ENCODE assay signal across 9 cellular contexts in the genomic region with DNA sequence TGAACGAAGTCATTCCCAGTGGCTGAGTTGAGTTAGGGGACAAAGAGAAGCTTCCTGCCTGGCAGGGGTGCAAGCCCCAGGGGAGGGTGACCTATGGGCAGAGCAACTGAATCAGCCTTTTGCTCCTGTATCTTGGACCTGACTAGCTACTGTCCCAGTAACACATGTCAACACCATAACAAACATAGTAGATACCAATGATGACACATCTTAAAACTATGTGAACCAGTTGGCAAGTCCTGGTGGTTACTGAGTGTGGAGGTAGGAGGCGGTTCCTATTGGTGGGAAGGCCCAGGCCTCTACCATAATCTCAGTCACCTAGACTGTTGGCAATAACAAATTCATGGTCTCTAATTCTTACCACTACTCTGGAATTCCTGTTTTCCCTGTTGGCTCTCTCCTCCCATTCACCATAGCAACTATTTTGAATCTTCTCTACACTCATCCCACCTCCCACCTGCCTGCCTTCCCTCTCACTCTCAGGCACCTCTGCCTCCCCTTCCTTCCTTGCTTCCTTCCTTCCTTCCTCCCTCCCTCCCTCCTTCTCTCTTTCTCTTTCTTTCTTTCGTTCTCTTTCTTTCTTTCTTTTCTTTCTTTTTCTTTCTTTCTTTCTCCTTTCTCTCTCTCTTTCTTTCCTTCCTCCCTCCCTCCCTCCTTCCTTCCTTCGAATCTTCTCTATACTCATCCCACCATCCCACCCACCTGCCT. TPM values are rescaled to one million over a fixed set of nuclear protein-coding genes. Genes with fewer than 3 reads are reported as not detected.
A peak's percentile ranks its signal among the peaks of the same experiment; 100 is the strongest.
DNase-seq lines count a peak whose midpoint lies in the region; ATAC-seq, FAIRE-seq and TF ChIP-seq lines count a peak whose summit lies in the region.
"Had no signal": no experiment of that assay in that cellular context is flagged by ENCODE, and none has a peak within 500 bp of the region (broad histone marks: within the 10 kb centered on the region; RNA-seq: fewer than 3 reads in every experiment).

No MANE protein-coding gene starts in this region.

- H3K4me1 Mint-ChIP-seq in activated T-helper 17 cell treated with anti-CD3 and anti-CD28 coated beads, Interleukin-2, amount 50 U/mL, for 72 hours, result peaks cover 38% of the 10 kb centered on the region
- H3K4me1 Mint-ChIP-seq: mesothelial cell of epicardium had no signal

- no peak for TF ChIP-seq EP300 in stomach (IDR thresholded peaks at IDR 0.05)

- no peak for FAIRE-seq in GM12892 (lab: Jason Lieb, UNC)

- DNase-seq in ACHN (peak; percentile 100), HCEC 1CT (peak; percentile 87), hepatic stellate cell (ENCODE audit: low spot score) (peak; percentile 71), NCI-H2081 (lab: John Stamatoyannopoulos, UW) (no peak), stomach (no peak), superior temporal gyrus (ENCODE audit: extremely low spot score) (no peak), GM12892 (ENCODE audit: insufficient read length) (no peak)

- H3K36me3 ChIP-seq in stomach, result no peaks in the 10 kb centered on the region

- TF ChIP-seq POLR2A in stomach (IDR thresholded peaks at IDR 0.05), result no peak
- no peak for TF ChIP-seq POLR2A in GM12892 (IDR thresholded peaks at IDR 0.05; ENCODE audit: low read depth, low read length)

- H3K9me3 Mint-ChIP-seq in activated T-helper 17 cell treated with anti-CD3 and anti-CD28 coated beads, Interleukin-2, amount 50 U/mL, for 72 hours, result peaks cover 6% of the 10 kb centered on the region

- no peaks in the 10 kb centered on the region for H3K27me3 Mint-ChIP-seq in activated T-helper 17 cell treated with anti-CD3 and anti-CD28 coated beads, Interleukin-2, amount 50 U/mL, for 72 hours

- ATAC-seq in activated T-helper 17 cell treated with anti-CD3 and anti-CD28 coated beads, Interleukin-2, amount 50 U/mL, for 72 hours (replicated peaks), result peak; percentile 84

- H3K36me3 Mint-ChIP-seq in activated T-helper 17 cell treated with anti-CD3 and anti-CD28 coated beads, Interleukin-2, amount 50 U/mL, for 72 hours (ENCODE audit: low read depth), result no peaks in the 10 kb centered on the region
- H3K36me3 Mint-ChIP-seq: mesothelial cell of epicardium had no signal

- H3K4me3 ChIP-seq in stomach, result no peak overlapping the region

- TF ChIP-seq CTCF in stomach (IDR thresholded peaks at IDR 0.05), result no peak

- no peaks in the 10 kb centered on the region for H3K9me3 ChIP-seq in stomach

- peaks cover 0 to 26% (median 13%) of the 10 kb centered on the region in 4 donors for H3K4me1 ChIP-seq in stomach

- peak overlapping the region; percentile 45 for H3K4me3 Mint-ChIP-seq in activated T-helper 17 cell treated with anti-CD3 and anti-CD28 coated beads, Interleukin-2, amount 50 U/mL, for 72 hours
- H3K4me3 Mint-ChIP-seq: mesothelial cell of epicardium had no signal

- no peak overlapping the region for H3K27ac ChIP-seq in stomach

- peak overlapping the region; percentile 89 for H3K27ac Mint-ChIP-seq in activated T-helper 17 cell treated with anti-CD3 and anti-CD28 coated beads, Interleukin-2, amount 50 U/mL, for 72 hours
- H3K27ac Mint-ChIP-seq: mesothelial cell of epicardium had no signal

- H3K27me3 ChIP-seq in stomach, result no peaks in the 10 kb centered on the region

- in situ Hi-C loops in ACHN (cut with HindIII; ENCODE audit: low pct_ligation_motif_present, low pct_unique_long_range_greater_than_20kb, low sequenced_read_pairs), result no loop called here

- intact Hi-C loops in stomach (cut with DNase I; ENCODE audit: low total_unique reads), result no loop called here

- WGBS in stomach, 5 donors, result 83 to 86% (median 85%) methylated on average over 4 of the region's 4 CpGs

RNA-seq across cellular contexts. Expression of a gene that starts 8.1 kb away (rescaled TPM):
- total RNA-seq in activated T-helper 17 cell treated with anti-CD3 and anti-CD28 coated beads, Interleukin-2, amount 50 U/mL, for 72 hours, result 1 to 10 TPM; 3.8 to 6.4 TPM
- total RNA-seq in stomach, result 1 to 10 TPM in 3 of 5 donors, not detected in 2; 1.3 to 2.2 (median 1.8) TPM
- under 1 TPM; 0.31 to 0.60 (median 0.46) TPM for polyA plus RNA-seq in stomach
- 1.3 TPM for polyA plus RNA-seq in GM12892 (2012; ENCODE audit: missing spikeins)

Comparison
In these comparisons a context has a peak if more than half of its experiments do, and no peak if none do; other contexts are left out.
1. DNase-seq: peak in ACHN (single experiment), HCEC 1CT (single experiment) and hepatic stellate cell (single experiment); none in NCI-H2081 (0 of 2), stomach (single experiment), superior temporal gyrus (single experiment) and GM12892 (single experiment).